In genomic region chr7:100852048-100852872, GRCh38 we compare ENCODE assay signal across 1 cellular context.
A peak's percentile ranks its signal among the peaks of the same experiment; 100 is the strongest.
TF ChIP-seq lines count a peak whose summit lies in the region.

Gene SLC12A9, plus strand, starts transcription at chr7:100852713. Its CDS starts 1,485 bp downstream, at chr7:100854198.

TF ChIP-seq in K562, 482 proteins besides CTCF, POLR2A, EP300 and RAD21 (continued from another document and continues in another):
- TF ChIP-seq, protein P1, sequence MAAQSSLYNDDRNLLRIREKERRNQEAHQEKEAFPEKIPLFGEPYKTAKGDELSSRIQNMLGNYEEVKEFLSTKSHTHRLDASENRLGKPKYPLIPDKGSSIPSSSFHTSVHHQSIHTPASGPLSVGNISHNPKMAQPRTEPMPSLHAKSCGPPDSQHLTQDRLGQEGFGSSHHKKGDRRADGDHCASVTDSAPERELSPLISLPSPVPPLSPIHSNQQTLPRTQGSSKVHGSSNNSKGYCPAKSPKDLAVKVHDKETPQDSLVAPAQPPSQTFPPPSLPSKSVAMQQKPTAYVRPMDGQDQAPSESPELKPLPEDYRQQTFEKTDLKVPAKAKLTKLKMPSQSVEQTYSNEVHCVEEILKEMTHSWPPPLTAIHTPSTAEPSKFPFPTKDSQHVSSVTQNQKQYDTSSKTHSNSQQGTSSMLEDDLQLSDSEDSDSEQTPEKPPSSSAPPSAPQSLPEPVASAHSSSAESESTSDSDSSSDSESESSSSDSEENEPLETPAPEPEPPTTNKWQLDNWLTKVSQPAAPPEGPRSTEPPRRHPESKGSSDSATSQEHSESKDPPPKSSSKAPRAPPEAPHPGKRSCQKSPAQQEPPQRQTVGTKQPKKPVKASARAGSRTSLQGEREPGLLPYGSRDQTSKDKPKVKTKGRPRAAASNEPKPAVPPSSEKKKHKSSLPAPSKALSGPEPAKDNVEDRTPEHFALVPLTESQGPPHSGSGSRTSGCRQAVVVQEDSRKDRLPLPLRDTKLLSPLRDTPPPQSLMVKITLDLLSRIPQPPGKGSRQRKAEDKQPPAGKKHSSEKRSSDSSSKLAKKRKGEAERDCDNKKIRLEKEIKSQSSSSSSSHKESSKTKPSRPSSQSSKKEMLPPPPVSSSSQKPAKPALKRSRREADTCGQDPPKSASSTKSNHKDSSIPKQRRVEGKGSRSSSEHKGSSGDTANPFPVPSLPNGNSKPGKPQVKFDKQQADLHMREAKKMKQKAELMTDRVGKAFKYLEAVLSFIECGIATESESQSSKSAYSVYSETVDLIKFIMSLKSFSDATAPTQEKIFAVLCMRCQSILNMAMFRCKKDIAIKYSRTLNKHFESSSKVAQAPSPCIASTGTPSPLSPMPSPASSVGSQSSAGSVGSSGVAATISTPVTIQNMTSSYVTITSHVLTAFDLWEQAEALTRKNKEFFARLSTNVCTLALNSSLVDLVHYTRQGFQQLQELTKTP (IDR thresholded peaks at IDR 0.05; ENCODE audit: low read depth in 1 of 2, partially characterized antibody in 2 of 2) = no peak
- no peak for TF ChIP-seq KDM1A (IDR thresholded peaks at IDR 0.05)
- TF ChIP-seq ZC3H11A (IDR thresholded peaks at IDR 0.05; ENCODE audit: low read depth, low read length) = 0 out of 2 replicates have a peak, but pooled peaks have one; percentile 50
- no peak for TF ChIP-seq ZNF347 (CRISPR knock-in tag; IDR thresholded peaks at IDR 0.05; ENCODE audit: low read depth)
- TF ChIP-seq, protein P2, sequence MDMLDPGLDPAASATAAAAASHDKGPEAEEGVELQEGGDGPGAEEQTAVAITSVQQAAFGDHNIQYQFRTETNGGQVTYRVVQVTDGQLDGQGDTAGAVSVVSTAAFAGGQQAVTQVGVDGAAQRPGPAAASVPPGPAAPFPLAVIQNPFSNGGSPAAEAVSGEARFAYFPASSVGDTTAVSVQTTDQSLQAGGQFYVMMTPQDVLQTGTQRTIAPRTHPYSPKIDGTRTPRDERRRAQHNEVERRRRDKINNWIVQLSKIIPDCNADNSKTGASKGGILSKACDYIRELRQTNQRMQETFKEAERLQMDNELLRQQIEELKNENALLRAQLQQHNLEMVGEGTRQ (CRISPR knock-in tag; IDR thresholded peaks at IDR 0.05) = peak; percentile 59
- TF ChIP-seq, protein P3, sequence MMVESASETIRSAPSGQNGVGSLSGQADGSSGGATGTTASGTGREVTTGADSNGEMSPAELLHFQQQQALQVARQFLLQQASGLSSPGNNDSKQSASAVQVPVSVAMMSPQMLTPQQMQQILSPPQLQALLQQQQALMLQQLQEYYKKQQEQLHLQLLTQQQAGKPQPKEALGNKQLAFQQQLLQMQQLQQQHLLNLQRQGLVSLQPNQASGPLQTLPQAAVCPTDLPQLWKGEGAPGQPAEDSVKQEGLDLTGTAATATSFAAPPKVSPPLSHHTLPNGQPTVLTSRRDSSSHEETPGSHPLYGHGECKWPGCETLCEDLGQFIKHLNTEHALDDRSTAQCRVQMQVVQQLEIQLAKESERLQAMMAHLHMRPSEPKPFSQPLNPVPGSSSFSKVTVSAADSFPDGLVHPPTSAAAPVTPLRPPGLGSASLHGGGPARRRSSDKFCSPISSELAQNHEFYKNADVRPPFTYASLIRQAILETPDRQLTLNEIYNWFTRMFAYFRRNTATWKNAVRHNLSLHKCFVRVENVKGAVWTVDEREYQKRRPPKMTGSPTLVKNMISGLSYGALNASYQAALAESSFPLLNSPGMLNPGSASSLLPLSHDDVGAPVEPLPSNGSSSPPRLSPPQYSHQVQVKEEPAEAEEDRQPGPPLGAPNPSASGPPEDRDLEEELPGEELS (CRISPR knock-in tag; IDR thresholded peaks at IDR 0.05; ENCODE audit: borderline replicate concordance) = no peak
- no peak for TF ChIP-seq IRF2 (CRISPR knock-in tag; IDR thresholded peaks at IDR 0.05)
- TF ChIP-seq ZNF134 (CRISPR knock-in tag; conservative IDR thresholded peaks at IDR 0.05) = no peak
- 0 out of 2 replicates have a peak, but pooled peaks have one; percentile 12 for TF ChIP-seq ZNF695 (CRISPR knock-in tag; IDR thresholded peaks at IDR 0.05)
- no peak for TF ChIP-seq SIX5 (IDR thresholded peaks at IDR 0.05; ENCODE audit: borderline replicate concordance in 1 of 2, insufficient read depth in 1 of 2, low read depth in 1 of 2, low read length in 2 of 2)
- TF ChIP-seq FUS (optimal IDR thresholded peaks at IDR 0.05; ENCODE audit: low read depth, low read length) = no peak
- no peak for TF ChIP-seq TRIM24 (IDR thresholded peaks at IDR 0.05)
- 0 out of 2 replicates have a peak, but pooled peaks have one; percentile 45 for TF ChIP-seq ZNF830 (CRISPR knock-in tag; IDR thresholded peaks at IDR 0.05)
- no peak for TF ChIP-seq DIDO1 (tag; IDR thresholded peaks at IDR 0.05; ENCODE audit: low read depth)
- peak; percentile 22; the same call in 1 of the 2 replicates for TF ChIP-seq KLF16 (IDR thresholded peaks at IDR 0.05)
- peak; percentile 82 for TF ChIP-seq RBFOX2 (IDR thresholded peaks at IDR 0.05; ENCODE audit: low read depth, low read length)
- TF ChIP-seq POLR2AphosphoS2 (IDR thresholded peaks at IDR 0.05; ENCODE audit: low read length) = no peak
- TF ChIP-seq RBM15 (IDR thresholded peaks at IDR 0.05; ENCODE audit: insufficient read depth, low read length) = no peak
- no peak for TF ChIP-seq ZC3H4 (CRISPR knock-in tag; IDR thresholded peaks at IDR 0.05; ENCODE audit: borderline replicate concordance)
- TF ChIP-seq ZNF384 (IDR thresholded peaks at IDR 0.05; ENCODE audit: low read depth, low read length) = no peak
- TF ChIP-seq DLX4 (CRISPR knock-in tag; IDR thresholded peaks at IDR 0.05) = no peak
- TF ChIP-seq RERE (CRISPR knock-in tag; IDR thresholded peaks at IDR 0.05; ENCODE audit: borderline replicate concordance) = no peak
- no peak for TF ChIP-seq ZNF668 (CRISPR knock-in tag; IDR thresholded peaks at IDR 0.05)
- TF ChIP-seq ZNF232 (CRISPR knock-in tag; IDR thresholded peaks at IDR 0.05) = no peak
- no peak for TF ChIP-seq POLR3G (IDR thresholded peaks at IDR 0.05; ENCODE audit: extremely low read depth, insufficient read length, insufficient replicate concordance)
- no peak for TF ChIP-seq ZNF318 (IDR thresholded peaks at IDR 0.05; ENCODE audit: borderline replicate concordance in 1 of 2, low read depth in 1 of 2)
